Comparison of ENCODE assay signal across 10 cellular contexts in the genomic region with DNA sequence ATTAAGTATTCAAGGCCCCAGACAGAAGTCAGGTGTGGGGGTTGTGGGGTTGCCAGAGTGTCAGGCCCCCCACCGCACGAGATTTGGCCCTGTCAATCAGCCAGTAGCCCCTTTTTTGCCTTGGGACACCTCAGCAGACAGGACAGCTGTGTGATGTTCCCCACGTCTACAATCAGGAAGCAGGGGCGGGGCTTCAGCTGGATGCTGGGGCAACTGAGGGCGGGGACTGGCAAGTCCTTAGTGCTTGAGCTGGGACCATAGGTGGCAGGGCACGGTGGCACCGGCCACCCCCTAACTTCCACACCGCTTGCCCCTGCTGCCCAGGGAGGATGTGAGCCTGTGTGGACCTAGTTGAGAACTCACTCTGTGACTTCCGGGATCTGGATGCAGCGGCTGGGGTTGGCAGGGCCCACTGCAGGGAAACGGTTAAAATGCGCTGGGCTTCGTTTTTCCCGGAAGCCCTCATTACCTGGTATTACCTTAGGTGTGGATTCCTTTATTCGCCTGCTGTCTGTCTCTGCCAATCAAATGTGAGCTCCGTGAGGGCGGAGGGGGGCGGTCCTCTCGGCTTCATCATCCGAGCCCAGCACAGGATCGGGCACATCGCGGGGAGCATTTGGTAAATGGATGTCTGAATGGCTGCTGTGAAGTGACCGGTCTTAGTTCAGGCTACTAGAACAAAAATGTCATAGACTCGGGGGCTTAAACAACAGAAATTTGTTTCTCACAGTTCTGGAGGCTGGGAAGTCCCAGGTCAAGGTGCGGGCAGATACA. TPM values are rescaled to one million over a fixed set of nuclear protein-coding genes. Genes with fewer than 3 reads are reported as not detected.
DNase-seq lines count a peak whose midpoint lies in the region; ATAC-seq and TF ChIP-seq lines count a peak whose summit lies in the region.
"Had no signal": no experiment of that assay in that cellular context is flagged by ENCODE, and none has a peak within 500 bp of the region (broad histone marks: within the 10 kb centered on the region; RNA-seq: fewer than 3 reads in every experiment).

No MANE protein-coding gene starts in this region.

- POLR2A ChIA-PET in activated naive CD8-positive, alpha-beta T cell treated with anti-CD3 and anti-CD28 coated beads, Interleukin-2, amount 10 ng/mL, durations not matched to agents 7 days and 5 days (lab: Charles Lee) = interaction anchor here (0.6 to 1.4 kb wide), 3 partner anchors 15 to 121 kb away, joined by 3 to 5 read pairs (median 3); no protein-coding TSS in a partner anchor

- H3K9me3 ChIP-seq in esophagus muscularis mucosa = no peaks in the 10 kb centered on the region
- H3K9me3 ChIP-seq: esophagus squamous epithelium had no signal

- H3K27me3 ChIP-seq in esophagus muscularis mucosa = peaks cover 0 to 7% (median 0%) of the 10 kb centered on the region in 4 donors
- no peaks in the 10 kb centered on the region for H3K27me3 ChIP-seq in brain microvascular endothelial cell (replicated peaks)

- intact Hi-C loops in esophagus muscularis mucosa (cut with DNase I) = loop anchor here (10.0 kb wide), 1 partner anchor 79 kb away; a partner anchor contains a TSS

- in situ Hi-C loops in brain microvascular endothelial cell (cut with HindIII; ENCODE audit: low pct_ligation_motif_present, low sequenced_read_pairs) = no loop called here

- peak; percentile 75 for ATAC-seq in activated naive CD8-positive, alpha-beta T cell treated with anti-CD3 and anti-CD28 coated beads, Interleukin-2, amount 10 ng/mL, durations not matched to agents 7 days and 5 days (ENCODE audit: low read depth)
- ATAC-seq in stimulated activated effector memory CD8-positive, alpha-beta T cell treated with anti-CD3 and anti-CD28 coated beads, Interleukin-12 subunit alpha, Interleukin-12 subunit beta, amount 100 ng/mL, for 72 hours = peak; percentile 78

- H3K27me3 Mint-ChIP-seq in activated naive CD8-positive, alpha-beta T cell treated with anti-CD3 and anti-CD28 coated beads, Interleukin-2, amount 10 ng/mL, durations not matched to agents 7 days and 5 days = peaks cover 3% of the 10 kb centered on the region
- H3K27me3 Mint-ChIP-seq in type B pancreatic cell = peaks cover 17% of the 10 kb centered on the region

- peaks cover 24% of the 10 kb centered on the region for H3K4me1 Mint-ChIP-seq in activated naive CD8-positive, alpha-beta T cell treated with anti-CD3 and anti-CD28 coated beads, Interleukin-2, amount 10 ng/mL, durations not matched to agents 7 days and 5 days
- H3K4me1 Mint-ChIP-seq in stimulated activated effector memory CD8-positive, alpha-beta T cell treated with anti-CD3 and anti-CD28 coated beads, Interleukin-12 subunit alpha, Interleukin-12 subunit beta, amount 100 ng/mL, for 72 hours = peaks cover 8% of the 10 kb centered on the region
- H3K4me1 Mint-ChIP-seq in type B pancreatic cell (ENCODE audit: unreplicated experiment) = peaks cover 5% of the 10 kb centered on the region

- WGBS in esophagus muscularis mucosa = 71% methylated on average over 21 of the region's 26 CpGs

- no peak overlapping the region for H3K27ac ChIP-seq in esophagus muscularis mucosa (replicated peaks in 1 of 4)
- H3K27ac ChIP-seq in brain microvascular endothelial cell = no peak overlapping the region
- H3K27ac ChIP-seq: esophagus squamous epithelium had no signal

- H3K4me3 Mint-ChIP-seq in activated naive CD8-positive, alpha-beta T cell treated with anti-CD3 and anti-CD28 coated beads, Interleukin-2, amount 10 ng/mL, durations not matched to agents 7 days and 5 days = peak overlapping the region; percentile 61
- H3K4me3 Mint-ChIP-seq in stimulated activated effector memory CD8-positive, alpha-beta T cell treated with anti-CD3 and anti-CD28 coated beads, Interleukin-12 subunit alpha, Interleukin-12 subunit beta, amount 100 ng/mL, for 72 hours = peak overlapping the region; percentile 64
- no peak overlapping the region for H3K4me3 Mint-ChIP-seq in type B pancreatic cell

- no peak for TF ChIP-seq POLR2A in esophagus muscularis mucosa (IDR thresholded peaks at IDR 0.05; ENCODE audit: low read depth)

- peak overlapping the region; percentile 61 for H3K27ac Mint-ChIP-seq in activated naive CD8-positive, alpha-beta T cell treated with anti-CD3 and anti-CD28 coated beads, Interleukin-2, amount 10 ng/mL, durations not matched to agents 7 days and 5 days
- peak overlapping the region; percentile 63 for H3K27ac Mint-ChIP-seq in stimulated activated effector memory CD8-positive, alpha-beta T cell treated with anti-CD3 and anti-CD28 coated beads, Interleukin-12 subunit alpha, Interleukin-12 subunit beta, amount 100 ng/mL, for 72 hours
- H3K27ac Mint-ChIP-seq in type B pancreatic cell = no peak overlapping the region

- TF ChIP-seq EP300 in esophagus muscularis mucosa (IDR thresholded peaks at IDR 0.05) = no peak

- H3K9me3 Mint-ChIP-seq in activated naive CD8-positive, alpha-beta T cell treated with anti-CD3 and anti-CD28 coated beads, Interleukin-2, amount 10 ng/mL, durations not matched to agents 7 days and 5 days = no peaks in the 10 kb centered on the region
- no peaks in the 10 kb centered on the region for H3K9me3 Mint-ChIP-seq in stimulated activated effector memory CD8-positive, alpha-beta T cell treated with anti-CD3 and anti-CD28 coated beads, Interleukin-12 subunit alpha, Interleukin-12 subunit beta, amount 100 ng/mL, for 72 hours
- no peaks in the 10 kb centered on the region for H3K9me3 Mint-ChIP-seq in type B pancreatic cell

- H3K36me3 ChIP-seq in esophagus muscularis mucosa (no peaks in the 10 kb centered on the region), brain microvascular endothelial cell (replicated peaks) (no peaks in the 10 kb centered on the region)
- H3K36me3 ChIP-seq: esophagus squamous epithelium had no signal

- peaks cover 6 to 10% (median 7%) of the 10 kb centered on the region in 4 donors for H3K4me1 ChIP-seq in esophagus muscularis mucosa

- peak; percentile 31 for DNase-seq in SIG-M5 treated with dmso at 0.1 percent for 504 hours (lab: John Stamatoyannopoulos, UW; ENCODE audit: unreplicated experiment)
- no peak for DNase-seq in SIG-M5 (lab: John Stamatoyannopoulos, UW)
- peak; percentile 17 for DNase-seq in RPMI7951 (ENCODE audit: low read depth)
- DNase-seq in activated naive CD8-positive, alpha-beta T cell treated with anti-CD3 and anti-CD28 coated beads, Interleukin-2, amount 10 ng/mL, durations not matched to agents 7 days and 5 days = peak; percentile 68
- peak; percentile 38 to 62 for DNase-seq in stimulated activated effector memory CD8-positive, alpha-beta T cell treated with anti-CD3 and anti-CD28 coated beads, Interleukin-12 subunit alpha, Interleukin-12 subunit beta, amount 100 ng/mL, for 72 hours (ENCODE audit: low spot score in 2 of 2)
- no peak for DNase-seq in esophagus muscularis mucosa (ENCODE audit: extremely low spot score)
- no peak for DNase-seq in type B pancreatic cell (ENCODE audit: extremely low spot score, unreplicated experiment)
- no peak for DNase-seq in brain microvascular endothelial cell
- DNase-seq: activated gamma-delta T cell, esophagus squamous epithelium had no signal

- H3K36me3 Mint-ChIP-seq in activated naive CD8-positive, alpha-beta T cell treated with anti-CD3 and anti-CD28 coated beads, Interleukin-2, amount 10 ng/mL, durations not matched to agents 7 days and 5 days = no peaks in the 10 kb centered on the region
- H3K36me3 Mint-ChIP-seq in stimulated activated effector memory CD8-positive, alpha-beta T cell treated with anti-CD3 and anti-CD28 coated beads, Interleukin-12 subunit alpha, Interleukin-12 subunit beta, amount 100 ng/mL, for 72 hours = no peaks in the 10 kb centered on the region
- no peaks in the 10 kb centered on the region for H3K36me3 Mint-ChIP-seq in type B pancreatic cell

- H3K4me3 ChIP-seq in esophagus muscularis mucosa (no peak overlapping the region), brain microvascular endothelial cell (ENCODE audit: low read depth, low read length) (no peak overlapping the region)
- H3K4me3 ChIP-seq: esophagus squamous epithelium had no signal

- TF ChIP-seq CTCF in esophagus muscularis mucosa (IDR thresholded peaks at IDR 0.05) (no peak), type B pancreatic cell (conservative IDR thresholded peaks at IDR 0.05) (no peak), brain microvascular endothelial cell (IDR thresholded peaks at IDR 0.05; ENCODE audit: low read depth, low read length, missing control alignments) (no peak)

RNA-seq across cellular contexts. Expression of a gene that starts 7.5 kb away (rescaled TPM):
- 45.9 and 48.3 TPM in 2 replicates for total RNA-seq in RPMI7951 (2014; rRNA removed; shearing (Covaris generic))
- total RNA-seq in activated naive CD8-positive, alpha-beta T cell treated with anti-CD3 and anti-CD28 coated beads, Interleukin-2, amount 10 ng/mL, durations not matched to agents 7 days and 5 days = 10 to 100 TPM; 86.4 to 97.5 TPM
- 10 to 100 TPM; 38.9 to 58.1 (median 42.4) TPM for total RNA-seq in esophagus muscularis mucosa
- total RNA-seq in type B pancreatic cell (ENCODE audit: low replicate concordance) = 64.3 and 83.6 TPM in 2 replicates

RNA-seq across cellular contexts. Expression of a gene that starts 38.5 kb away (rescaled TPM):
- 0.12 TPM in 1 of 2 replicates, not detected in the other for total RNA-seq in RPMI7951 (2014; rRNA removed; shearing (Covaris generic))
- 1 to 10 TPM; 1.4 to 2.3 TPM for total RNA-seq in activated naive CD8-positive, alpha-beta T cell treated with anti-CD3 and anti-CD28 coated beads, Interleukin-2, amount 10 ng/mL, durations not matched to agents 7 days and 5 days
- total RNA-seq in esophagus muscularis mucosa = under 1 TPM; 0.17 to 0.42 (median 0.21) TPM
- total RNA-seq in type B pancreatic cell (ENCODE audit: low replicate concordance) = 4.5 and 4.9 TPM in 2 replicates

RNA-seq across cellular contexts. Expression of a gene that starts 44.8 kb away (rescaled TPM):
- total RNA-seq in RPMI7951 (2014; rRNA removed; shearing (Covaris generic)) = not detected in 2 replicates
- total RNA-seq in activated naive CD8-positive, alpha-beta T cell treated with anti-CD3 and anti-CD28 coated beads, Interleukin-2, amount 10 ng/mL, durations not matched to agents 7 days and 5 days = not detected
- total RNA-seq in esophagus muscularis mucosa (under 1 TPM in 1 of 4 donors, not detected in 3; 0.17 TPM), type B pancreatic cell (ENCODE audit: low replicate concordance) (0.45 TPM in 1 of 2 replicates, not detected in the other)

Comparison
In these comparisons a context has a peak if more than half of its experiments do, and no peak if none do; other contexts are left out.
1. DNase-seq: peak in SIG-M5 treated with dmso at 0.1 percent for 504 hours (single experiment), RPMI7951 (single experiment), activated naive CD8-positive, alpha-beta T cell treated with anti-CD3 and anti-CD28 coated beads, Interleukin-2, amount 10 ng/mL, durations not matched to agents 7 days and 5 days (single experiment) and stimulated activated effector memory CD8-positive, alpha-beta T cell treated with anti-CD3 and anti-CD28 coated beads, Interleukin-12 subunit alpha, Interleukin-12 subunit beta, amount 100 ng/mL, for 72 hours (2 of 2); none in SIG-M5 (single experiment), esophagus muscularis mucosa (single experiment), type B pancreatic cell (single experiment) and brain microvascular endothelial cell (single experiment).